Comparison of ENCODE assay signal across 9 cellular contexts in genomic region chr11:111925953-111926352, GRCh38. TPM values are rescaled to one million over a fixed set of nuclear protein-coding genes. Genes with fewer than 3 reads are reported as not detected.
A peak's percentile ranks its signal among the peaks of the same experiment; 100 is the strongest.
DNase-seq lines count a peak whose midpoint lies in the region; ATAC-seq and TF ChIP-seq lines count a peak whose summit lies in the region.
"Had no signal": no experiment of that assay in that cellular context is flagged by ENCODE, and none has a peak within 500 bp of the region (broad histone marks: within the 10 kb centered on the region; RNA-seq: fewer than 3 reads in every experiment).

No MANE protein-coding gene starts in this region.

- H3K36me3 Mint-ChIP-seq in naive B cell, result no peaks in the 10 kb centered on the region

- no peaks in the 10 kb centered on the region for H3K27me3 ChIP-seq in right atrium auricular region
- no peaks in the 10 kb centered on the region for H3K27me3 ChIP-seq in breast epithelium
- H3K27me3 ChIP-seq in uterus, result no peaks in the 10 kb centered on the region

- H3K4me1 ChIP-seq in right atrium auricular region (peaks cover 0 to 58% of the 10 kb centered on the region in 2 donors), breast epithelium (peaks cover 0 to 14% of the 10 kb centered on the region in 2 donors), uterus (peaks cover 0 to 4% of the 10 kb centered on the region in 2 donors)

- peak overlapping the region in 4 of 6 donors; percentile 36 to 93 (median 90) for H3K27ac Mint-ChIP-seq in naive B cell

- ATAC-seq in Right ventricle myocardium inferior (no peak), naive B cell (ENCODE audit: low read depth in 2 of 2) (no peak), HG03039 (IDR thresholded peaks at IDR 0.05; ENCODE audit: unreplicated experiment) (no peak)

- peak overlapping the region; percentile 29 to 89 (median 70) for H3K4me3 Mint-ChIP-seq in naive B cell

- peaks cover 9 to 17% (median 14%) of the 10 kb centered on the region in 3 donors for H3K4me1 Mint-ChIP-seq in naive B cell

- TF ChIP-seq CTCF in right atrium auricular region (IDR thresholded peaks at IDR 0.05) (no peak), breast epithelium (IDR thresholded peaks at IDR 0.05) (no peak), uterus (IDR thresholded peaks at IDR 0.05) (no peak)

- intact Hi-C loops in Right ventricle myocardium inferior (cut with DNase I) (loop anchor here (2.0 to 10.0 kb wide), 3 partner anchors 47 to 249 kb away; partner anchors contain the start of genes BCO2, CFAP68, FDXACB1 and SDHD), breast epithelium (cut with DNase I; ENCODE audit: low total_unique reads) (no loop called here), uterus (cut with DNase I; ENCODE audit: low total_unique reads) (no loop called here)

- TF ChIP-seq POLR2A in breast epithelium (IDR thresholded peaks at IDR 0.05) (no peak), uterus (IDR thresholded peaks at IDR 0.05) (no peak)

- H3K27ac ChIP-seq in right atrium auricular region (peak overlapping the region; percentile 92 to 98), breast epithelium (peak overlapping the region; percentile 88 to 91), uterus (peak overlapping the region; percentile 85 to 88)

- H3K36me3 ChIP-seq in right atrium auricular region (no peaks in the 10 kb centered on the region), breast epithelium (no peaks in the 10 kb centered on the region), uterus (no peaks in the 10 kb centered on the region)

- no peak for DNase-seq in right atrium auricular region (ENCODE audit: low spot score)
- no peak for DNase-seq in Right ventricle myocardium inferior (ENCODE audit: missing footprints)
- no peak for DNase-seq in breast epithelium (ENCODE audit: low spot score in 2 of 2)
- no peak for DNase-seq in naive B cell
- DNase-seq in uterus, result peak in 1 of 2 donors; percentile 43
- DNase-seq in NCI-H510A (lab: John Stamatoyannopoulos, UW), result no peak
- DNase-seq in dedifferentiated amniotic fluid mesenchymal stem cell (ENCODE audit: extremely low spot score), result no peak

- H3K4me3 ChIP-seq in right atrium auricular region (no peak overlapping the region), breast epithelium (peak overlapping the region in 1 of 3 donors; percentile 65), uterus (no peak overlapping the region)

- peaks cover 0 to 3% (median 0%) of the 10 kb centered on the region in 7 donors for H3K9me3 Mint-ChIP-seq in naive B cell

- H3K9me3 ChIP-seq in right atrium auricular region (no peaks in the 10 kb centered on the region), breast epithelium (no peaks in the 10 kb centered on the region), uterus (no peaks in the 10 kb centered on the region)

- H3K27me3 Mint-ChIP-seq in naive B cell, result peaks cover 3 to 15% (median 8%) of the 10 kb centered on the region in 3 donors

RNA-seq across cellular contexts. Expression of gene C11orf52, which starts 7.2 kb away (rescaled TPM):
- total RNA-seq in right atrium auricular region, result 1 to 10 TPM; 1.5 to 8.3 TPM
- 1.9 TPM for total RNA-seq in Right ventricle myocardium inferior
- total RNA-seq in breast epithelium, result 10 to 100 TPM in 2 of 3 donors, 1 to 10 TPM in 1; 7.5 to 40.5 (median 19.0) TPM
- polyA plus RNA-seq in naive B cell (ENCODE audit: low read depth in 6 of 6), result not detected
- total RNA-seq in uterus, result 1 to 10 TPM in 2 of 4 donors, not detected in 2; 1.6 to 2.4 TPM
- total RNA-seq: SK-MEL-5 had no signal

RNA-seq across cellular contexts. Expression of gene DIXDC1, which starts 11.2 kb away (rescaled TPM):
- total RNA-seq in right atrium auricular region (10 to 100 TPM; 25.7 to 50.9 TPM), Right ventricle myocardium inferior (20.7 TPM), breast epithelium (10 to 100 TPM; 38.9 to 53.9 (median 45.2) TPM), uterus (10 to 100 TPM; 38.7 to 63.0 (median 51.4) TPM)
- under 1 TPM in 3 of 6 donors, not detected in 3; 0.11 to 0.43 (median 0.13) TPM for polyA plus RNA-seq in naive B cell (ENCODE audit: low read depth in 6 of 6)

RNA-seq across cellular contexts. Expression of gene HSPB2, which starts 13.4 kb away (rescaled TPM):
- total RNA-seq in right atrium auricular region, result 10 to 100 TPM in 1 of 2 donors, 1 to 10 TPM in 1; 5.5 to 13.0 TPM
- total RNA-seq in Right ventricle myocardium inferior, result 43.7 TPM
- 1 to 10 TPM in 2 of 3 donors, under 1 TPM in 1; 0.98 to 2.1 (median 1.2) TPM for total RNA-seq in breast epithelium
- polyA plus RNA-seq in naive B cell (ENCODE audit: low read depth in 6 of 6), result not detected
- total RNA-seq in uterus, result 1 to 10 TPM in 1 of 4 donors, under 1 TPM in 1, not detected in 2; 0.21 to 5.2 TPM
- total RNA-seq: SK-MEL-5 had no signal

RNA-seq across cellular contexts. Expression of gene CRYAB, which starts 14.4 kb away (rescaled TPM):
- total RNA-seq in right atrium auricular region (1,000 to 10,000 TPM; 2,961 to 3,608 TPM), Right ventricle myocardium inferior (7,453 TPM), breast epithelium (100 to 1,000 TPM; 132 to 299 (median 271) TPM), uterus (100 to 1,000 TPM in 1 of 4 donors, 10 to 100 TPM in 3; 19.9 to 179 (median 56.5) TPM)
- polyA plus RNA-seq in naive B cell (ENCODE audit: low read depth in 6 of 6), result not detected

RNA-seq across cellular contexts. Expression of gene CFAP68, which starts 46.6 kb away (rescaled TPM):
- total RNA-seq in right atrium auricular region, result 10 to 100 TPM; 27.7 to 40.9 TPM
- total RNA-seq in Right ventricle myocardium inferior, result 27.2 TPM
- 10 to 100 TPM; 29.6 to 35.1 (median 31.2) TPM for total RNA-seq in breast epithelium
- polyA plus RNA-seq in naive B cell (ENCODE audit: low read depth in 6 of 6), result 10 to 100 TPM; 14.3 to 28.3 (median 18.5) TPM
- total RNA-seq in uterus, result 10 to 100 TPM in 1 of 4 donors, 1 to 10 TPM in 2, under 1 TPM in 1; 0.29 to 22.8 (median 4.2) TPM
